21 cellular contexts compared by ENCODE assay signal in genomic region chr1:86202552-86203340, GRCh38. TPM values are rescaled to one million over a fixed set of nuclear protein-coding genes. Genes with fewer than 3 reads are reported as not detected.
"Had no signal": no experiment of that assay in that cellular context is flagged by ENCODE, and none has a peak within 500 bp of the region (broad histone marks: within the 10 kb centered on the region; RNA-seq: fewer than 3 reads in every experiment).

No MANE protein-coding gene starts in this region.

- H3K36me3 ChIP-seq: gastroesophageal sphincter, pancreas, uterus had no signal

- H3K9me3 ChIP-seq: gastroesophageal sphincter, mucosa of descending colon, pancreas, uterus had no signal

- FAIRE-seq: endometrium, pancreas had no signal

- H3K9me3 Mint-ChIP-seq: naive thymus-derived CD8-positive, alpha-beta T cell; neural crest cell; stimulated activated naive B cell treated with anti-CD40 and anti-IgM and Interleukin-4, amounts not matched to agents 10 μg/mL and 1 μg/mL and 100 μg/mL, for 72 hours had no signal

- H3K4me3 Mint-ChIP-seq: naive thymus-derived CD8-positive, alpha-beta T cell; neural crest cell; stimulated activated naive B cell treated with anti-CD40 and anti-IgM and Interleukin-4, amounts not matched to agents 10 μg/mL and 1 μg/mL and 100 μg/mL, for 72 hours had no signal

- H3K4me1 ChIP-seq: gastroesophageal sphincter, pancreas, uterus had no signal

- H3K4me3 ChIP-seq: gastroesophageal sphincter, mucosa of descending colon, pancreas, uterus had no signal

- H3K27ac ChIP-seq: gastroesophageal sphincter, pancreas, uterus had no signal

- H3K36me3 Mint-ChIP-seq: naive thymus-derived CD8-positive, alpha-beta T cell; stimulated activated naive B cell treated with anti-CD40 and anti-IgM and Interleukin-4, amounts not matched to agents 10 μg/mL and 1 μg/mL and 100 μg/mL, for 72 hours had no signal

- DNase-seq: effector memory CD4-positive, alpha-beta T cell; foreskin fibroblast; glutamatergic neuron; islet precursor cell; mammary epithelial cell; mucosa of descending colon; naive thymus-derived CD8-positive, alpha-beta T cell; occipital lobe; pancreas; right cardiac atrium; stimulated activated CD4-positive, alpha-beta T cell treated with anti-CD3 and anti-CD28 coated beads, Interleukin-4, amount 100 ng/mL, for 1 hour; stimulated activated CD8-positive, alpha-beta memory T cell treated with anti-CD3 and anti-CD28 coated beads, Interleukin-4, amount 100 ng/mL, for 48 hours; stimulated activated naive B cell treated with anti-CD40 and anti-IgM and Interleukin-4, amounts not matched to agents 10 μg/mL and 1 μg/mL and 100 μg/mL, for 72 hours; trophoblast cell; uterus had no signal

- H3K27me3 Mint-ChIP-seq: progenitor cell of endocrine pancreas; stimulated activated naive B cell treated with anti-CD40 and anti-IgM and Interleukin-4, amounts not matched to agents 10 μg/mL and 1 μg/mL and 100 μg/mL, for 72 hours had no signal

- H3K27ac Mint-ChIP-seq: naive thymus-derived CD8-positive, alpha-beta T cell; progenitor cell of endocrine pancreas; stimulated activated naive B cell treated with anti-CD40 and anti-IgM and Interleukin-4, amounts not matched to agents 10 μg/mL and 1 μg/mL and 100 μg/mL, for 72 hours had no signal

- ATAC-seq: esophagus mucosa, gastroesophageal sphincter, left lobe of liver, mucosa of descending colon, pancreas, right cardiac atrium had no signal

- H3K27me3 ChIP-seq: gastroesophageal sphincter, pancreas, uterus had no signal

- H3K4me1 Mint-ChIP-seq: naive thymus-derived CD8-positive, alpha-beta T cell; stimulated activated naive B cell treated with anti-CD40 and anti-IgM and Interleukin-4, amounts not matched to agents 10 μg/mL and 1 μg/mL and 100 μg/mL, for 72 hours had no signal

RNA-seq across cellular contexts. Expression of gene COL24A1, which starts 46.2 kb away (rescaled TPM):
- total RNA-seq: esophagus mucosa; left lobe of liver; mammary epithelial cell; naive thymus-derived CD8-positive, alpha-beta T cell had no signal
- polyA plus RNA-seq: mammary epithelial cell; naive thymus-derived CD8-positive, alpha-beta T cell had no signal
